13 cellular contexts compared by ENCODE assay signal in the genomic region with DNA sequence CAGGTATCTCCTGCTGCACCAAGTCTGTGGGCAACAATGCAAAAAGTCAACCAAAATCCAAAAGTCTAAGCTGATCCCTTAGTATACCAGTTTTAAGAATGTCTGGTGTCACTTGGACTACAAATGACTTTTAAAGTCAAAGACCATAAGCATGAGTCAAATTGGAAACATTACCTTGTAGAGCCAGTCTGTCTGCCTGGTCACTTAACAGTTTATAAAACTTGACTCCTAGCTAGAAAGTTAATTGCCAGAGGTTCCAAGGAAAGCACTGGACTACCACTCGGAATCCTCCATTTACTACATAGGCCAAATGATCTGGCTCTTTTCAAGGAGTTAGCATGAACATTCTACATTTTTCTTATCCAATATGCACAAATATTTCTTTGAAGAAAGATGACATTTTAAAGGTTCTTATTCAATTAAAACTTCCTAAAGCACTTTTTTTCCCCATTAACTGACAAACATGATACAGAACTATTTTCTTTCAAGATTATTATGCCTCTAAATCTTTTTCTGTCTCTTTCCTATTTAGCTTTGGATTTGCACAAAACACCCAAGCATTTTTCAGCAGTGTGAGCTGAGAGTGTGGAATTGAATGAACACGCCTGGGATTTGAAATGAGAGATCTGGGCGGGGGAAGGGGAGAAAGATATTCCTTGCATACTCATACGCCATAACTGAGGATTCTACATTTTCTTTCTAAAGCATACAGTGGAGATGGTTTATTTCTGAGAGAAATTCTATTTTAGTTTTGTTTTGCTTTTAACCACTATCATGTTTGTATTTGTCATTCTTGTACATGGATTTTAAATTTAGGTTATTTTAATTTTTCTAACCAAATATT.
DNase-seq lines count a peak whose midpoint lies in the region; ATAC-seq and TF ChIP-seq lines count a peak whose summit lies in the region.
"Had no signal": no experiment of that assay in that cellular context is flagged by ENCODE, and none has a peak within 500 bp of the region (broad histone marks: within the 10 kb centered on the region; RNA-seq: fewer than 3 reads in every experiment).

No MANE protein-coding gene starts in this region.

- H3K27ac Mint-ChIP-seq in type B pancreatic cell: peak overlapping the region; percentile 37
- H3K27ac Mint-ChIP-seq: activated T-helper 17 cell treated with anti-CD3 and anti-CD28 coated beads, Interleukin-2, amount 50 U/mL, for 72 hours had no signal

- no peaks in the 10 kb centered on the region for H3K27me3 Mint-ChIP-seq in type B pancreatic cell

- H2AFZ ChIP-seq in PC-3 (ENCODE audit: low read length): no peak overlapping the region

- ATAC-seq in PC-3: peak; percentile 39
- no peak for ATAC-seq in activated CD4-positive, CD25-positive, alpha-beta regulatory T cell treated with anti-CD3 and anti-CD28 coated beads, Interleukin-2, amount 50 U/mL, for 24 hours
- ATAC-seq: activated T-helper 17 cell treated with anti-CD3 and anti-CD28 coated beads, Interleukin-2, amount 50 U/mL, for 72 hours; HepG2; stimulated activated naive CD8-positive, alpha-beta T cell treated with anti-CD3 and anti-CD28 coated beads, Interleukin-15, Interleukin-2, amounts not matched to agents 100 U/mL and 50 U/mL, for 24 hours had no signal

- no peaks in the 10 kb centered on the region for H3K9me3 Mint-ChIP-seq in type B pancreatic cell
- H3K9me3 Mint-ChIP-seq: activated T-helper 17 cell treated with anti-CD3 and anti-CD28 coated beads, Interleukin-2, amount 50 U/mL, for 72 hours; central memory CD8-positive, alpha-beta T cell had no signal

- H3K9ac ChIP-seq in PC-3 (ENCODE audit: low read length): peak overlapping the region; percentile 69
- H3K9ac ChIP-seq in colonic mucosa (ENCODE audit: low read depth in 2 of 2, low read length in 2 of 2): peak overlapping the region in 1 of 2 donors; percentile 48
- peak overlapping the region in 1 of 2 donors; percentile 9 for H3K9ac ChIP-seq in mucosa of rectum (ENCODE audit: low read depth in 1 of 2, low read length in 2 of 2)

- no peaks in the 10 kb centered on the region for H4K20me1 ChIP-seq in PC-3 (ENCODE audit: low read length)

- intact Hi-C loops in PC-3 (cut with micrococcal nuclease): loop anchor here (2.0 to 5.0 kb wide), 5 partner anchors 41 to 79 kb away; no protein-coding TSS in a partner anchor
- intact Hi-C loops in colonic mucosa (cut with DNase I): no loop called here

- peak overlapping the region; percentile 98 for H3K27ac ChIP-seq in PC-3 (ENCODE audit: low read length)
- peak overlapping the region; percentile 80 for H3K27ac ChIP-seq in colonic mucosa
- H3K27ac ChIP-seq in mucosa of rectum (ENCODE audit: low read depth in 2 of 2, low read length in 2 of 2): peak overlapping the region; percentile 69 to 86

- BruUV-seq in PC-3 (replicated peaks; lab: Mats Ljungman, UMichigan): TSS peak; percentile 69

- no peaks in the 10 kb centered on the region for H3K9me2 ChIP-seq in PC-3 (replicated peaks; ENCODE audit: low read length)

- no peaks in the 10 kb centered on the region for H3K27me3 ChIP-seq in PC-3 (ENCODE audit: low read length)
- H3K27me3 ChIP-seq in colonic mucosa: no peaks in the 10 kb centered on the region
- H3K27me3 ChIP-seq in mucosa of rectum (ENCODE audit: control insufficient read depth in 2 of 2, insufficient read depth in 2 of 2, low read length in 2 of 2): no peaks in the 10 kb centered on the region

- peak overlapping the region; percentile 82 for H3K4me2 ChIP-seq in PC-3 (ENCODE audit: low read length)

- CTCF ChIA-PET in PC-3 (lab: Charles Lee): no interaction called here

- peaks cover 45% of the 10 kb centered on the region for H3K4me1 Mint-ChIP-seq in type B pancreatic cell (ENCODE audit: unreplicated experiment)
- H3K4me1 Mint-ChIP-seq: activated T-helper 17 cell treated with anti-CD3 and anti-CD28 coated beads, Interleukin-2, amount 50 U/mL, for 72 hours; central memory CD8-positive, alpha-beta T cell had no signal

- H3K9me3 ChIP-seq in PC-3 (ENCODE audit: low read length): no peaks in the 10 kb centered on the region
- no peaks in the 10 kb centered on the region for H3K9me3 ChIP-seq in colonic mucosa
- H3K9me3 ChIP-seq in mucosa of rectum (ENCODE audit: control insufficient read depth in 2 of 2, low read length in 2 of 2): no peaks in the 10 kb centered on the region

- POLR2A ChIA-PET in PC-3 (lab: Charles Lee; ENCODE audit: unreplicated experiment): no interaction called here

- peak overlapping the region; percentile 69 for H3K4me3 Mint-ChIP-seq in type B pancreatic cell
- H3K4me3 Mint-ChIP-seq: activated T-helper 17 cell treated with anti-CD3 and anti-CD28 coated beads, Interleukin-2, amount 50 U/mL, for 72 hours; central memory CD8-positive, alpha-beta T cell had no signal

- TF ChIP-seq CTCF in PC-3 (conservative IDR thresholded peaks at IDR 0.05; ENCODE audit: low read depth, low read length) (no peak), colonic mucosa (IDR thresholded peaks at IDR 0.05) (no peak), type B pancreatic cell (conservative IDR thresholded peaks at IDR 0.05) (no peak)

- no peaks in the 10 kb centered on the region for H3K79me2 ChIP-seq in PC-3 (ENCODE audit: low read length)

- no peaks in the 10 kb centered on the region for H3K36me3 Mint-ChIP-seq in type B pancreatic cell

- H3K36me3 ChIP-seq in PC-3 (ENCODE audit: low read depth, low read length) (no peaks in the 10 kb centered on the region), colonic mucosa (no peaks in the 10 kb centered on the region), mucosa of rectum (ENCODE audit: control insufficient read depth in 2 of 2, insufficient read depth in 2 of 2, low read length in 2 of 2) (no peaks in the 10 kb centered on the region)

- DNase-seq in PC-3 (peak; percentile 85), colonic mucosa (no peak), type B pancreatic cell (ENCODE audit: extremely low spot score, unreplicated experiment) (no peak), NCI-H128 (lab: John Stamatoyannopoulos, UW; ENCODE audit: unreplicated experiment) (no peak), mucosa of gallbladder (ENCODE audit: low spot score) (no peak)
- DNase-seq: activated CD4-positive, alpha-beta T cell treated with anti-CD3 and anti-CD28 coated beads for 4 hours; NCI-H1436 treated with DMSO at 0.1 percent for 48 hours; stimulated activated naive CD8-positive, alpha-beta T cell treated with anti-CD3 and anti-CD28 coated beads, Interleukin-15, Interleukin-2, amounts not matched to agents 100 U/mL and 50 U/mL, for 24 hours had no signal

- H3F3A ChIP-seq in PC-3 (ENCODE audit: low read length, unreplicated experiment): peaks cover 6% of the 10 kb centered on the region

- H3K4me3 ChIP-seq in PC-3 (ENCODE audit: low read length) (peak overlapping the region; percentile 55; the same call in 1 of the 2 replicates), colonic mucosa (no peak overlapping the region), mucosa of rectum (ENCODE audit: low read length in 2 of 2) (no peak overlapping the region)

- H3K4me1 ChIP-seq in PC-3 (ENCODE audit: insufficient read depth, low read length): peaks cover 49% of the 10 kb centered on the region
- H3K4me1 ChIP-seq in colonic mucosa: peaks cover 12% of the 10 kb centered on the region
- peaks cover 28 to 61% of the 10 kb centered on the region in 2 donors for H3K4me1 ChIP-seq in mucosa of rectum (ENCODE audit: control insufficient read depth in 2 of 2, insufficient read depth in 2 of 2, low read length in 2 of 2)
